ENCODE assay signal across 18 cellular contexts in the genomic region with DNA sequence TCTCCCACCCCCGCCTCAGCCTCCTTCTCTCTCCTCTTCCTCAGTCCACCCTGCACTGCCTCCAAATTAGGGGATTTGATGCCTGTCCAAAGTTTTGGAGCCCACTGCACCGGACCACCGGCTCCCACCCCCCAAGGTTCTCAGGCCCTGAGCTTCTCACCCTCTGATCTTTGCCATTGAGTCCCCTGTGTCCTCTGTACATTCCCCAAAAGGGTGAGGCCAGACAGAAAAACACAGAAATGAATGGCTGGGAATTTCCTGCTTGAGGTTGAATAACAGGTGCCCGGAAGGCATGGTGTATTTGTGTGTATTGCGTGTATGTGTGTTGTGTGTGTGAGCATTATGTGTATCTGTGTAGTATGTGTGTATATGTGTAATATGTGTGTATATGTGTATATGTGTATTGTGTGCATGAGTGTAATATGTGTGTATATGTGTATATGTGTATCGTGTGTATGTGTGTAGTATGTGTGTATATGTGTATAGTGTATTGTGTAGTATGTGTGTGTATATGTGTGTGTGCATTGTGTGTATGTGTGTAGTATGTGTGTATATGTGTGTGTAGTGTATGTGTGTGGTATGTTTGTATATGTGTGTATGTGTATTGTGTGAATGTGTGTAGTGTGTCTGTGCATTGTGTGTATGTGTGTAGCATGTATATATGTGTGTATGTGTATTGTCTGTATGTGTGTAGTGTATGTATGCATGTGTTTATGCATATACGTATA. TPM values are rescaled to one million over a fixed set of nuclear protein-coding genes. Genes with fewer than 3 reads are reported as not detected.
A peak's percentile ranks its signal among the peaks of the same experiment; 100 is the strongest.
DNase-seq lines count a peak whose midpoint lies in the region; ATAC-seq and TF ChIP-seq lines count a peak whose summit lies in the region.
"Had no signal": no experiment of that assay in that cellular context is flagged by ENCODE, and none has a peak within 500 bp of the region (broad histone marks: within the 10 kb centered on the region; RNA-seq: fewer than 3 reads in every experiment).

No MANE protein-coding gene starts in this region.

- H3K9me3 ChIP-seq in hepatocyte (ENCODE audit: low read depth) (no peaks in the 10 kb centered on the region), prostate gland (no peaks in the 10 kb centered on the region)
- H3K9me3 ChIP-seq: adrenal gland had no signal

- no peak for DNase-seq in activated naive CD8-positive, alpha-beta T cell treated with anti-CD3 and anti-CD28 coated beads, Interleukin-2, amount 50 U/mL, for 24 hours
- DNase-seq in activated naive CD8-positive, alpha-beta T cell treated with anti-CD3 and anti-CD28 coated beads for 36 hours, result no peak
- no peak for DNase-seq in hepatocyte (ENCODE audit: low spot score)
- no peak for DNase-seq in stimulated activated naive CD8-positive, alpha-beta T cell treated with anti-CD3 and anti-CD28 coated beads, Interleukin-15, amount 100 ng/mL, for 72 hours
- DNase-seq in activated naive CD4-positive, alpha-beta T cell treated with anti-CD3 and anti-CD28 coated beads, Interleukin-2, amount 10 ng/mL, durations not matched to agents 7 days and 5 days, result no peak
- DNase-seq in head of caudate nucleus, result no peak
- no peak for DNase-seq in prostate gland (ENCODE audit: low spot score)
- DNase-seq: ACHN, adrenal gland, NCI-H1417, NCI-H524 had no signal

- TF ChIP-seq CTCF in hepatocyte (IDR thresholded peaks at IDR 0.05; ENCODE audit: poor library complexity) (no peak), prostate gland (IDR thresholded peaks at IDR 0.05) (no peak)

- no peaks in the 10 kb centered on the region for H3K36me3 Mint-ChIP-seq in activated naive CD8-positive, alpha-beta T cell treated with anti-CD3 and anti-CD28 coated beads, Interleukin-2, amount 50 U/mL, for 24 hours (ENCODE audit: low read depth)
- H3K36me3 Mint-ChIP-seq in activated naive CD8-positive, alpha-beta T cell treated with anti-CD3 and anti-CD28 coated beads for 36 hours, result no peaks in the 10 kb centered on the region
- H3K36me3 Mint-ChIP-seq in activated naive CD4-positive, alpha-beta T cell treated with anti-CD3 and anti-CD28 coated beads, Interleukin-2, amount 10 ng/mL, durations not matched to agents 7 days and 5 days, result no peaks in the 10 kb centered on the region

- TF ChIP-seq POLR2A in prostate gland (IDR thresholded peaks at IDR 0.05), result no peak

- H3K4me3 ChIP-seq in hepatocyte (no peak overlapping the region), prostate gland (no peak overlapping the region)
- H3K4me3 ChIP-seq: adrenal gland had no signal

- WGBS in hepatocyte (ENCODE audit: low lambda C conversion rate, missing lambda C conversion rate), result 80% methylated on average over 7 of the region's 7 CpGs
- 56% methylated on average over 7 of the region's 7 CpGs for WGBS in prostate gland

- H4K20me1 ChIP-seq in hepatocyte (ENCODE audit: insufficient read depth, poor library complexity, severe bottlenecking), result no peaks in the 10 kb centered on the region

- H3K9me3 Mint-ChIP-seq in activated naive CD8-positive, alpha-beta T cell treated with anti-CD3 and anti-CD28 coated beads, Interleukin-2, amount 50 U/mL, for 24 hours, result no peaks in the 10 kb centered on the region
- no peaks in the 10 kb centered on the region for H3K9me3 Mint-ChIP-seq in activated naive CD8-positive, alpha-beta T cell treated with anti-CD3 and anti-CD28 coated beads for 36 hours
- no peaks in the 10 kb centered on the region for H3K9me3 Mint-ChIP-seq in stimulated activated naive CD8-positive, alpha-beta T cell treated with anti-CD3 and anti-CD28 coated beads, Interleukin-15, amount 100 ng/mL, for 72 hours
- H3K9me3 Mint-ChIP-seq in activated naive CD4-positive, alpha-beta T cell treated with anti-CD3 and anti-CD28 coated beads, Interleukin-2, amount 10 ng/mL, durations not matched to agents 7 days and 5 days, result no peaks in the 10 kb centered on the region
- H3K9me3 Mint-ChIP-seq: dendritic cell treated with granulocyte-macrophage colony-stimulating factor and Interleukin-4, amounts not matched to agents 40 ng/mL and 50 ng/mL, for 4 days had no signal

- peak; percentile 47 for ATAC-seq in activated naive CD8-positive, alpha-beta T cell treated with anti-CD3 and anti-CD28 coated beads, Interleukin-2, amount 50 U/mL, for 24 hours
- peak; percentile 42 for ATAC-seq in HG03159 (IDR thresholded peaks at IDR 0.05; ENCODE audit: unreplicated experiment)
- ATAC-seq in stimulated activated naive CD8-positive, alpha-beta T cell treated with anti-CD3 and anti-CD28 coated beads, Interleukin-15, amount 100 ng/mL, for 72 hours, result peak; percentile 40
- ATAC-seq: Right ventricle myocardium inferior had no signal

- no peaks in the 10 kb centered on the region for H3K79me2 ChIP-seq in hepatocyte

- H3K4me3 Mint-ChIP-seq in activated naive CD8-positive, alpha-beta T cell treated with anti-CD3 and anti-CD28 coated beads, Interleukin-2, amount 50 U/mL, for 24 hours, result no peak overlapping the region
- no peak overlapping the region for H3K4me3 Mint-ChIP-seq in activated naive CD8-positive, alpha-beta T cell treated with anti-CD3 and anti-CD28 coated beads for 36 hours
- no peak overlapping the region for H3K4me3 Mint-ChIP-seq in stimulated activated naive CD8-positive, alpha-beta T cell treated with anti-CD3 and anti-CD28 coated beads, Interleukin-15, amount 100 ng/mL, for 72 hours
- no peak overlapping the region for H3K4me3 Mint-ChIP-seq in activated naive CD4-positive, alpha-beta T cell treated with anti-CD3 and anti-CD28 coated beads, Interleukin-2, amount 10 ng/mL, durations not matched to agents 7 days and 5 days
- H3K4me3 Mint-ChIP-seq: dendritic cell treated with granulocyte-macrophage colony-stimulating factor and Interleukin-4, amounts not matched to agents 40 ng/mL and 50 ng/mL, for 4 days had no signal

- peaks cover 15% of the 10 kb centered on the region for H3K27me3 Mint-ChIP-seq in activated naive CD8-positive, alpha-beta T cell treated with anti-CD3 and anti-CD28 coated beads, Interleukin-2, amount 50 U/mL, for 24 hours
- peaks cover 5% of the 10 kb centered on the region for H3K27me3 Mint-ChIP-seq in activated naive CD8-positive, alpha-beta T cell treated with anti-CD3 and anti-CD28 coated beads for 36 hours
- H3K27me3 Mint-ChIP-seq in stimulated activated naive CD8-positive, alpha-beta T cell treated with anti-CD3 and anti-CD28 coated beads, Interleukin-15, amount 100 ng/mL, for 72 hours, result no peaks in the 10 kb centered on the region
- H3K27me3 Mint-ChIP-seq in activated naive CD4-positive, alpha-beta T cell treated with anti-CD3 and anti-CD28 coated beads, Interleukin-2, amount 10 ng/mL, durations not matched to agents 7 days and 5 days, result peaks cover 34% of the 10 kb centered on the region

- H3K27ac Mint-ChIP-seq in activated naive CD8-positive, alpha-beta T cell treated with anti-CD3 and anti-CD28 coated beads, Interleukin-2, amount 50 U/mL, for 24 hours, result no peak overlapping the region
- H3K27ac Mint-ChIP-seq in activated naive CD8-positive, alpha-beta T cell treated with anti-CD3 and anti-CD28 coated beads for 36 hours, result no peak overlapping the region
- H3K27ac Mint-ChIP-seq in stimulated activated naive CD8-positive, alpha-beta T cell treated with anti-CD3 and anti-CD28 coated beads, Interleukin-15, amount 100 ng/mL, for 72 hours, result no peak overlapping the region
- no peak overlapping the region for H3K27ac Mint-ChIP-seq in activated naive CD4-positive, alpha-beta T cell treated with anti-CD3 and anti-CD28 coated beads, Interleukin-2, amount 10 ng/mL, durations not matched to agents 7 days and 5 days
- H3K27ac Mint-ChIP-seq: dendritic cell treated with granulocyte-macrophage colony-stimulating factor and Interleukin-4, amounts not matched to agents 40 ng/mL and 50 ng/mL, for 4 days had no signal

- no peak overlapping the region for H3K4me2 ChIP-seq in hepatocyte

- H3K27ac ChIP-seq in hepatocyte, result peak overlapping the region; percentile 73
- no peak overlapping the region for H3K27ac ChIP-seq in prostate gland
- H3K27ac ChIP-seq: adrenal gland had no signal

- H3K9me2 ChIP-seq in hepatocyte (replicated peaks; ENCODE audit: insufficient read depth), result no peaks in the 10 kb centered on the region

- intact Hi-C loops in head of caudate nucleus (cut with DNase I), result no loop called here
- intact Hi-C loops in prostate gland (cut with DNase I), result no loop called here

- H3K4me1 Mint-ChIP-seq in activated naive CD8-positive, alpha-beta T cell treated with anti-CD3 and anti-CD28 coated beads, Interleukin-2, amount 50 U/mL, for 24 hours, result peaks cover 23% of the 10 kb centered on the region
- H3K4me1 Mint-ChIP-seq in activated naive CD8-positive, alpha-beta T cell treated with anti-CD3 and anti-CD28 coated beads for 36 hours, result peaks cover 7% of the 10 kb centered on the region
- peaks cover 9% of the 10 kb centered on the region for H3K4me1 Mint-ChIP-seq in stimulated activated naive CD8-positive, alpha-beta T cell treated with anti-CD3 and anti-CD28 coated beads, Interleukin-15, amount 100 ng/mL, for 72 hours
- no peaks in the 10 kb centered on the region for H3K4me1 Mint-ChIP-seq in activated naive CD4-positive, alpha-beta T cell treated with anti-CD3 and anti-CD28 coated beads, Interleukin-2, amount 10 ng/mL, durations not matched to agents 7 days and 5 days

- H3K36me3 ChIP-seq in hepatocyte (replicated peaks; ENCODE audit: insufficient read depth, low read depth) (no peaks in the 10 kb centered on the region), prostate gland (no peaks in the 10 kb centered on the region)
- H3K36me3 ChIP-seq: adrenal gland had no signal

- H3K27me3 ChIP-seq in hepatocyte (no peaks in the 10 kb centered on the region), prostate gland (replicated peaks; ENCODE audit: insufficient read depth) (no peaks in the 10 kb centered on the region)
- H3K27me3 ChIP-seq: adrenal gland had no signal

- no peak overlapping the region for H2AFZ ChIP-seq in hepatocyte

- H3K4me1 ChIP-seq in hepatocyte (ENCODE audit: insufficient read depth) (peaks cover 15% of the 10 kb centered on the region), prostate gland (replicated peaks) (no peaks in the 10 kb centered on the region)

- CTCF ChIA-PET in activated naive CD4-positive, alpha-beta T cell treated with anti-CD3 and anti-CD28 coated beads, Interleukin-2, amount 10 ng/mL, durations not matched to agents 7 days and 5 days (lab: Charles Lee), result no interaction called here

RNA-seq across cellular contexts. Expression of gene CCL17, which starts 16.0 kb away (rescaled TPM):
- total RNA-seq in activated naive CD8-positive, alpha-beta T cell treated with anti-CD3 and anti-CD28 coated beads for 36 hours, result not detected
- total RNA-seq in hepatocyte, result not detected in 2 replicates
- polyA plus RNA-seq in hepatocyte, result not detected in 2 replicates
- not detected for total RNA-seq in prostate gland
- total RNA-seq: adrenal gland, fibroblast of villous mesenchyme, HT-29, kidney epithelial cell, Right ventricle myocardium inferior had no signal
- polyA plus RNA-seq: adrenal gland, neural cell had no signal

RNA-seq across cellular contexts. Expression of gene CX3CL1, which starts 16.2 kb away (rescaled TPM):
- total RNA-seq in activated naive CD8-positive, alpha-beta T cell treated with anti-CD3 and anti-CD28 coated beads for 36 hours, result under 1 TPM in 1 of 2 experiments, not detected in 1; 0.14 TPM
- total RNA-seq in hepatocyte, result 8.5 and 9.4 TPM in 2 replicates
- 4.6 and 6.6 TPM in 2 replicates for polyA plus RNA-seq in hepatocyte
- 10 to 100 TPM; 30.2 to 52.6 TPM for total RNA-seq in prostate gland
- total RNA-seq: fibroblast of villous mesenchyme had no signal

RNA-seq across cellular contexts. Expression of gene CCL22, which starts 29.9 kb away (rescaled TPM):
- 10 to 100 TPM; 12.4 to 12.7 TPM for total RNA-seq in activated naive CD8-positive, alpha-beta T cell treated with anti-CD3 and anti-CD28 coated beads for 36 hours
- total RNA-seq in hepatocyte (0.13 TPM in 1 of 2 replicates, not detected in the other), prostate gland (under 1 TPM in 1 of 2 donors, not detected in 1; 0.51 TPM)
- polyA plus RNA-seq in hepatocyte, result not detected in 2 replicates
- total RNA-seq: fibroblast of villous mesenchyme, HT-29, kidney epithelial cell, Right ventricle myocardium inferior had no signal
- polyA plus RNA-seq: neural cell had no signal

RNA-seq across cellular contexts. Expression of gene CIAPIN1, which starts 58.7 kb away (rescaled TPM):
- total RNA-seq in activated naive CD8-positive, alpha-beta T cell treated with anti-CD3 and anti-CD28 coated beads for 36 hours, result 10 to 100 TPM; 71.3 to 73.6 TPM
- 53.1 and 54.2 TPM in 2 replicates for total RNA-seq in hepatocyte
- polyA plus RNA-seq in hepatocyte, result 53.7 and 56.1 TPM in 2 replicates
- 10 to 100 TPM; 20.1 to 40.3 TPM for total RNA-seq in prostate gland

RNA-seq across cellular contexts. Expression of gene COQ9, which starts 58.8 kb away (rescaled TPM):
- total RNA-seq in activated naive CD8-positive, alpha-beta T cell treated with anti-CD3 and anti-CD28 coated beads for 36 hours, result 10 to 100 TPM; 46.3 to 49.6 TPM
- total RNA-seq in hepatocyte, result 57.1 and 61.9 TPM in 2 replicates
- polyA plus RNA-seq in hepatocyte, result 63.2 and 81.5 TPM in 2 replicates
- 10 to 100 TPM; 56.4 to 68.6 TPM for total RNA-seq in prostate gland

Comparison
In these comparisons a context has a peak if more than half of its experiments do, and no peak if none do; other contexts are left out.
1. RNA of gene CCL22, which starts 29.9 kb away (total RNA-seq): 12.4 to 12.7 TPM in activated naive CD8-positive, alpha-beta T cell treated with anti-CD3 and anti-CD28 coated beads for 36 hours; 0.51 TPM in prostate gland and 0.13 TPM in hepatocyte; every median in the first group is over 4 times any median in the second.
2. Peak in every context shown above with its lines, with median percentiles within 50 percentile points of each other: ATAC-seq.